ENCODE assay signal across 8 cellular contexts in genomic region chr16:14974331-14974655, GRCh38. TPM values are rescaled to one million over a fixed set of nuclear protein-coding genes. Genes with fewer than 3 reads are reported as not detected.
A peak's percentile ranks its signal among the peaks of the same experiment; 100 is the strongest.
DNase-seq lines count a peak whose midpoint lies in the region; ATAC-seq and TF ChIP-seq lines count a peak whose summit lies in the region.
"Not testable (repeated sequence)": the region's sequence is repeated elsewhere in the genome, so short reads cannot be mapped to it uniquely, and the experiment has no call there.

No MANE protein-coding gene starts in this region.

- not testable (repeated sequence) for H3K9me2 ChIP-seq in SU-DHL-6 (replicated peaks; ENCODE audit: insufficient read depth, low read length)

- H3K27me3 ChIP-seq in SU-DHL-6 (ENCODE audit: low read length); upper lobe of left lung: not testable (repeated sequence)

- intact Hi-C loops in lower leg skin (cut with DNase I; ENCODE audit: low total_unique reads) = not testable (repeated sequence)

- TF ChIP-seq POLR2A in lower leg skin (IDR thresholded peaks at IDR 0.05); upper lobe of left lung (IDR thresholded peaks at IDR 0.05): not testable (repeated sequence)

- not testable (repeated sequence) for H3K9me3 ChIP-seq in KOPT-K1 (ENCODE audit: insufficient read depth, low read length, poor library complexity, severe bottlenecking); SU-DHL-6 (ENCODE audit: insufficient read depth, low read length); upper lobe of left lung

- H3F3A ChIP-seq in SU-DHL-6 (ENCODE audit: insufficient read depth) = not testable (repeated sequence)

- H4K20me1 ChIP-seq in SU-DHL-6 (ENCODE audit: low read depth, low read length) = not testable (repeated sequence)

- H3K4me1 ChIP-seq in upper lobe of left lung = peaks cover 1 to 21% (median 10%) of the 10 kb centered on the region in 4 donors

- H3K36me3 ChIP-seq in KOPT-K1 (ENCODE audit: insufficient read depth, low read length); SU-DHL-6 (ENCODE audit: low read length); upper lobe of left lung: not testable (repeated sequence)

- peak overlapping the region; percentile 98 for H2AFZ ChIP-seq in SU-DHL-6 (ENCODE audit: low read depth, low read length, severe bottlenecking)

- H3K4me3 Mint-ChIP-seq in progenitor cell of endocrine pancreas (ENCODE audit: low read depth) = peak overlapping the region; percentile 91

- H3K4me2 ChIP-seq in SU-DHL-6 (ENCODE audit: low read depth, low read length, poor library complexity, severe bottlenecking) = peak overlapping the region; percentile 92

- not testable (repeated sequence) for TF ChIP-seq CTCF in SU-DHL-6 (IDR thresholded peaks at IDR 0.05; ENCODE audit: insufficient read depth, low read length, poor library complexity, severe bottlenecking); fibroblast of mammary gland (conservative IDR thresholded peaks at IDR 0.05; ENCODE audit: control insufficient read depth, insufficient read depth, low read depth, low read length); lower leg skin (IDR thresholded peaks at IDR 0.05); progenitor cell of endocrine pancreas (IDR thresholded peaks at IDR 0.05; ENCODE audit: unreplicated experiment); upper lobe of left lung (IDR thresholded peaks at IDR 0.05)

- peak overlapping the region; percentile 94 for H3K27ac Mint-ChIP-seq in progenitor cell of endocrine pancreas

- not testable (repeated sequence) for H3K9me3 Mint-ChIP-seq in progenitor cell of endocrine pancreas (ENCODE audit: low read depth)

- DNase-seq in EL = peak; percentile 69
- peak; percentile 74 for DNase-seq in astrocyte of the hippocampus (ENCODE audit: low read depth, low spot score)
- DNase-seq in fibroblast of mammary gland (ENCODE audit: low read depth) = peak; percentile 31
- not testable (repeated sequence) for DNase-seq in lower leg skin (ENCODE audit: low spot score in 2 of 2); progenitor cell of endocrine pancreas (ENCODE audit: low spot score, unreplicated experiment); upper lobe of left lung

- H3K9ac ChIP-seq in SU-DHL-6 (ENCODE audit: low read length) = peak overlapping the region; percentile 62

- peaks cover 27% of the 10 kb centered on the region for H3K4me1 Mint-ChIP-seq in progenitor cell of endocrine pancreas (ENCODE audit: low read depth)

- H3K27ac ChIP-seq in KOPT-K1 (ENCODE audit: low read depth, low read length, poor library complexity, severe bottlenecking) (peak overlapping the region; percentile 54), SU-DHL-6 (ENCODE audit: low read depth, low read length) (peak overlapping the region; percentile 38; the same call in 1 of the 2 replicates), upper lobe of left lung (peak overlapping the region; percentile 92 to 96 (median 94))

- H3K4me3 ChIP-seq in SU-DHL-6 (ENCODE audit: insufficient read depth, low read length, poor library complexity, severe bottlenecking) (peak overlapping the region; percentile 54), fibroblast of mammary gland (ENCODE audit: control insufficient read depth, low read depth, low read length) (peak overlapping the region; percentile 68), lower leg skin (ENCODE audit: low read depth, poor library complexity, severe bottlenecking) (peak overlapping the region; percentile 99), upper lobe of left lung (peak overlapping the region; percentile 69 to 98 (median 86))

- peaks cover 39% of the 10 kb centered on the region for H3K79me2 ChIP-seq in SU-DHL-6 (ENCODE audit: insufficient read depth, low read length)

- H3K36me3 Mint-ChIP-seq in progenitor cell of endocrine pancreas (ENCODE audit: insufficient read depth) = not testable (repeated sequence)

- H3K27me3 Mint-ChIP-seq in progenitor cell of endocrine pancreas = not testable (repeated sequence)

- not testable (repeated sequence) for ATAC-seq in upper lobe of left lung (ENCODE audit: low FRiP score in 2 of 2)

- WGBS in lower leg skin, 2 donors = 2 to 3% methylated on average over 7 of the region's 7 CpGs
- WGBS in upper lobe of left lung, 2 donors = 1 to 4% methylated on average over 7 of the region's 7 CpGs

- TF ChIP-seq EP300 in upper lobe of left lung (IDR thresholded peaks at IDR 0.05) = not testable (repeated sequence)

RNA-seq across cellular contexts. Expression of gene PDXDC1, which starts 0.5 kb away (rescaled TPM):
- total RNA-seq in lower leg skin (10 to 100 TPM; 38.2 to 63.0 (median 50.1) TPM), progenitor cell of endocrine pancreas (124 and 131 TPM in 2 replicates), upper lobe of left lung (100 to 1,000 TPM in 2 of 6 donors, 10 to 100 TPM in 4; 67.1 to 148 (median 85.2) TPM)

RNA-seq across cellular contexts. Expression of gene NPIPA1, which starts 37.0 kb away (rescaled TPM):
- total RNA-seq in lower leg skin = 10 to 100 TPM; 43.1 to 74.3 (median 57.7) TPM
- 208 and 215 TPM in 2 replicates for total RNA-seq in progenitor cell of endocrine pancreas
- 100 to 1,000 TPM in 2 of 6 donors, 10 to 100 TPM in 4; 49.3 to 189 (median 79.1) TPM for total RNA-seq in upper lobe of left lung

Comparison
In these comparisons a context has a peak if more than half of its experiments do, and no peak if none do; other contexts are left out.
1. H3K27ac ChIP-seq: peak in every context shown above with its lines; median percentile 94 in upper lobe of left lung; 54 in KOPT-K1; 38 in SU-DHL-6.